ENCODE assay signal across 5 cellular contexts in genomic region chr14:67525389-67525788, GRCh38. TPM values are rescaled to one million over a fixed set of nuclear protein-coding genes. Genes with fewer than 3 reads are reported as not detected.
"Had no signal": no experiment of that assay in that cellular context is flagged by ENCODE, and none has a peak within 500 bp of the region (broad histone marks: within the 10 kb centered on the region; RNA-seq: fewer than 3 reads in every experiment).

No MANE protein-coding gene starts in this region.

- H3K9ac ChIP-seq: KMS-11 had no signal

- H3K27ac ChIP-seq: HL-60, KMS-11 had no signal

- DNase-seq: KBM-7, KG1 had no signal

RNA-seq across cellular contexts. Expression of gene PLEKHH1, which starts 7.7 kb away (rescaled TPM):
- polyA plus RNA-seq: IgD-negative memory B cell had no signal
